Comparison of ENCODE assay signal across 11 cellular contexts in genomic region chrX:22097295-22097694, GRCh38.
DNase-seq lines count a peak whose midpoint lies in the region; ATAC-seq and TF ChIP-seq lines count a peak whose summit lies in the region.
"Had no signal": no experiment of that assay in that cellular context is flagged by ENCODE, and none has a peak within 500 bp of the region (broad histone marks: within the 10 kb centered on the region; RNA-seq: fewer than 3 reads in every experiment).

No MANE protein-coding gene starts in this region.

- DNase-seq in GM03348 (ENCODE audit: low spot score) (peak; percentile 16), PC-3 (peak; percentile 87), fibroblast of mammary gland (ENCODE audit: low read depth) (peak; percentile 96), sciatic nerve (ENCODE audit: low spot score) (no peak)
- no peak for DNase-seq in T-helper 2 cell treated with Interferon-gamma antibody and Interleukin-4, amounts not matched to agents 5 μg/mL and 100 μg/mL, for 36 hours (ENCODE audit: low spot score)
- DNase-seq: activated naive CD8-positive, alpha-beta T cell treated with anti-CD3 and anti-CD28 coated beads for 36 hours; cortex of kidney; psoas muscle had no signal

- TF ChIP-seq CTCF in PC-3 (conservative IDR thresholded peaks at IDR 0.05; ENCODE audit: low read depth, low read length) (no peak), fibroblast of mammary gland (conservative IDR thresholded peaks at IDR 0.05; ENCODE audit: control insufficient read depth, insufficient read depth, low read depth, low read length) (no peak)

- H3K27ac ChIP-seq in PC-3 (ENCODE audit: low read length): peak overlapping the region; percentile 78
- H3K27ac ChIP-seq: psoas muscle had no signal

- H4K20me1 ChIP-seq in PC-3 (ENCODE audit: low read length): no peaks in the 10 kb centered on the region

- H3K9me2 ChIP-seq in PC-3 (replicated peaks; ENCODE audit: low read length): no peaks in the 10 kb centered on the region

- H3K4me3 Mint-ChIP-seq in T-helper 2 cell treated with Interferon-gamma antibody and Interleukin-4, amounts not matched to agents 5 μg/mL and 100 μg/mL, for 36 hours: no peak overlapping the region
- H3K4me3 Mint-ChIP-seq: activated naive CD8-positive, alpha-beta T cell treated with anti-CD3 and anti-CD28 coated beads for 36 hours had no signal

- no peaks in the 10 kb centered on the region for H3K27me3 Mint-ChIP-seq in T-helper 2 cell treated with Interferon-gamma antibody and Interleukin-4, amounts not matched to agents 5 μg/mL and 100 μg/mL, for 36 hours (ENCODE audit: low read depth)
- H3K27me3 Mint-ChIP-seq: activated naive CD8-positive, alpha-beta T cell treated with anti-CD3 and anti-CD28 coated beads for 36 hours had no signal

- H3K4me1 Mint-ChIP-seq in T-helper 2 cell treated with Interferon-gamma antibody and Interleukin-4, amounts not matched to agents 5 μg/mL and 100 μg/mL, for 36 hours (ENCODE audit: low read depth): no peaks in the 10 kb centered on the region

- H3K4me2 ChIP-seq in PC-3 (ENCODE audit: low read length): peak overlapping the region; percentile 46

- no peaks in the 10 kb centered on the region for H3K79me2 ChIP-seq in PC-3 (ENCODE audit: low read length)

- no peak overlapping the region for H3K4me3 ChIP-seq in PC-3 (ENCODE audit: low read length)
- no peak overlapping the region for H3K4me3 ChIP-seq in fibroblast of mammary gland (ENCODE audit: control insufficient read depth, low read depth, low read length)
- H3K4me3 ChIP-seq: psoas muscle had no signal

- no peaks in the 10 kb centered on the region for H3K27me3 ChIP-seq in PC-3 (ENCODE audit: low read length)

- H3K4me1 ChIP-seq in PC-3 (ENCODE audit: insufficient read depth, low read length): peaks cover 18% of the 10 kb centered on the region
- H3K4me1 ChIP-seq: psoas muscle had no signal

- BruUV-seq in PC-3 (replicated peaks; lab: Mats Ljungman, UMichigan): no TSS peak

- no peaks in the 10 kb centered on the region for H3K9me3 ChIP-seq in PC-3 (ENCODE audit: low read length)
- H3K9me3 ChIP-seq: psoas muscle had no signal

- no peak overlapping the region for H3K9ac ChIP-seq in PC-3 (ENCODE audit: low read length)

- no peaks in the 10 kb centered on the region for H3K36me3 Mint-ChIP-seq in T-helper 2 cell treated with Interferon-gamma antibody and Interleukin-4, amounts not matched to agents 5 μg/mL and 100 μg/mL, for 36 hours (ENCODE audit: low read depth)

- POLR2A ChIA-PET in PC-3 (lab: Charles Lee; ENCODE audit: unreplicated experiment): no interaction called here

- H3K36me3 ChIP-seq in PC-3 (ENCODE audit: low read depth, low read length): no peaks in the 10 kb centered on the region

- ATAC-seq in PC-3 (peak; percentile 97), sciatic nerve (peak; percentile 74), HG02981 (IDR thresholded peaks at IDR 0.05; ENCODE audit: unreplicated experiment) (no peak), HG03439 (IDR thresholded peaks at IDR 0.05; ENCODE audit: unreplicated experiment) (no peak), GM18907 (IDR thresholded peaks at IDR 0.05; ENCODE audit: unreplicated experiment) (no peak)
- ATAC-seq: psoas muscle had no signal

- no peak overlapping the region for H2AFZ ChIP-seq in PC-3 (ENCODE audit: low read length)

- no peaks in the 10 kb centered on the region for H3K9me3 Mint-ChIP-seq in T-helper 2 cell treated with Interferon-gamma antibody and Interleukin-4, amounts not matched to agents 5 μg/mL and 100 μg/mL, for 36 hours
- H3K9me3 Mint-ChIP-seq: activated naive CD8-positive, alpha-beta T cell treated with anti-CD3 and anti-CD28 coated beads for 36 hours had no signal

- no peak overlapping the region for H3K27ac Mint-ChIP-seq in T-helper 2 cell treated with Interferon-gamma antibody and Interleukin-4, amounts not matched to agents 5 μg/mL and 100 μg/mL, for 36 hours

- CTCF ChIA-PET in PC-3 (lab: Charles Lee): interaction anchor here (0.6 kb wide), 1 partner anchor 36 kb away, joined by 3 read pairs; no protein-coding TSS in a partner anchor

- peaks cover 5% of the 10 kb centered on the region for H3F3A ChIP-seq in PC-3 (ENCODE audit: low read length, unreplicated experiment)

- intact Hi-C loops in PC-3 (cut with micrococcal nuclease) (no loop called here), sciatic nerve (cut with DNase I) (no loop called here)

Comparison
In these comparisons a context has a peak if more than half of its experiments do, and no peak if none do; other contexts are left out.
1. DNase-seq: peak in GM03348 (single experiment), PC-3 (single experiment) and fibroblast of mammary gland (single experiment); none in sciatic nerve (single experiment) and T-helper 2 cell treated with Interferon-gamma antibody and Interleukin-4, amounts not matched to agents 5 μg/mL and 100 μg/mL, for 36 hours (single experiment).
2. ATAC-seq: peak in PC-3 (single experiment) and sciatic nerve (single experiment); none in HG02981 (single experiment), HG03439 (single experiment) and GM18907 (single experiment).